ENCODE assay signal across 34 cellular contexts in the genomic region with DNA sequence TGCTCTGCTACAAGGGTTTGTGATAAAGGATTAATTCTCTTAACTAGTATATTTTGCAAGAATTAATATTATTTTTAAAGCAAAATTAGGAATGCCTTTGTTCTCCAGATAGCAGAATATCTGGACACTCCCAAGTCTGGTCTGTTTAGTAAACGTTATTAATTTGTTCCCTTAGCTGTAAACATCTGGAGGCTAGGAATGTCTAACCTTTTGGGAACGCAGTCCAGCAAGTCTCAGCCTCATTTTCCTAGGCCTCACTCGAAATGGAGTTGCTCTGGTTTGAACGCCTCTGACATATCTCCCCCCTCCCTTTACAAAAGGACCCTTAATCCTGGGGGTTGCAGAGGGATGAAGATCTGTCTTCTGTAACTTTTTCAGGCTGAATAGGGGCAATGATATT.
"Had no signal": no experiment of that assay in that cellular context is flagged by ENCODE, and none has a peak within 500 bp of the region (broad histone marks: within the 10 kb centered on the region; RNA-seq: fewer than 3 reads in every experiment).

No MANE protein-coding gene starts in this region.

- DNase-seq: Karpas-422, Kasumi-1, MG63, MM.1S, MV-4-11, NCI-H1048, NCI-H1092, NCI-H1092 treated with DMSO at 0.1 percent for 48 hours, NCI-H1105, NCI-H1105 treated with DMSO at 0.1 percent for 48 hours, NCI-H1417, NCI-H1417 treated with DMSO at 0.1 percent for 48 hours, NCI-H1436, NCI-H1436 treated with DMSO at 0.1 percent for 48 hours, NCI-H146, NCI-H1694, NCI-H1694 treated with DMSO at 0.1 percent for 48 hours, NCI-H187, NCI-H187 treated with DMSO at 0.1 percent for 48 hours, NCI-H1930, NCI-H2029, NCI-H2029 treated with DMSO at 0.1 percent for 48 hours, NCI-H2081, NCI-H2081 treated with DMSO at 0.1 percent for 48 hours, NCI-H2107, NCI-H2171, NCI-H2171 treated with DMSO at 0.1 percent for 48 hours, NCI-H2227 treated with DMSO at 0.1 percent for 48 hours, NCI-H226, NCI-H345, NCI-H446, NCI-H446 treated with DMSO at 0.1 percent for 48 hours, NCI-H510A had no signal

- H3K4me3 ChIP-seq: MG63 had no signal

- H3K36me3 ChIP-seq: MG63 had no signal

- H3K9ac ChIP-seq: KMS-11 had no signal

- H3K27me3 ChIP-seq: MG63 had no signal

- H3K9me3 ChIP-seq: MG63 had no signal

- H3K27ac ChIP-seq: KMS-11 had no signal

- H3K4me2 ChIP-seq: KMS-11 had no signal
